ENCODE assay signal across 17 cellular contexts in the genomic region with DNA sequence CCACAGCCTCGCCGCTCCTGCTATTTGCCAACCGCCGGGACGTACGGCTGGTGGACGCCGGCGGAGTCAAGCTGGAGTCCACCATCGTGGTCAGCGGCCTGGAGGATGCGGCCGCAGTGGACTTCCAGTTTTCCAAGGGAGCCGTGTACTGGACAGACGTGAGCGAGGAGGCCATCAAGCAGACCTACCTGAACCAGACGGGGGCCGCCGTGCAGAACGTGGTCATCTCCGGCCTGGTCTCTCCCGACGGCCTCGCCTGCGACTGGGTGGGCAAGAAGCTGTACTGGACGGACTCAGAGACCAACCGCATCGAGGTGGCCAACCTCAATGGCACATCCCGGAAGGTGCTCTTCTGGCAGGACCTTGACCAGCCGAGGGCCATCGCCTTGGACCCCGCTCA. TPM values are rescaled to one million over a fixed set of nuclear protein-coding genes. Genes with fewer than 3 reads are reported as not detected.
A peak's percentile ranks its signal among the peaks of the same experiment; 100 is the strongest.
DNase-seq lines count a peak whose midpoint lies in the region; ATAC-seq, FAIRE-seq and TF ChIP-seq lines count a peak whose summit lies in the region.
"Had no signal": no experiment of that assay in that cellular context is flagged by ENCODE, and none has a peak within 500 bp of the region (broad histone marks: within the 10 kb centered on the region; RNA-seq: fewer than 3 reads in every experiment).

No MANE protein-coding gene starts in this region.

- CTCF ChIA-PET in HepG2 (lab: Yijun Ruan, JAX; ENCODE audit: low intra/inter-chr PET ratio, low total read pairs) (no interaction called here), H1 (lab: Charles Lee; ENCODE audit: partially characterized antibody) (interaction anchor here (2.3 kb wide), 1 partner anchor 22 kb away, joined by 7 read pairs; no protein-coding TSS in a partner anchor)

- H3K23me2 ChIP-seq in H1 (ENCODE audit: low read depth, low read length): peaks cover 6% of the 10 kb centered on the region; the same call in 1 of the 2 replicates

- H3K27ac ChIP-seq in HepG2 (ENCODE audit: extremely low read length, insufficient read depth, low read length) (no peak overlapping the region), right lobe of liver (no peak overlapping the region), H1 (ENCODE audit: low read depth, low read length) (no peak overlapping the region), osteoblast (ENCODE audit: low read depth, low read length) (no peak overlapping the region)
- H3K27ac ChIP-seq: 22Rv1, HL-60 had no signal

- POLR2A ChIA-PET in HepG2 (lab: Yijun Ruan, JAX) (no interaction called here), H1 (lab: Charles Lee; ENCODE audit: partially characterized antibody) (interaction anchor here (1.6 kb wide), 1 partner anchor 22 kb away, joined by 3 read pairs; no protein-coding TSS in a partner anchor)

- no peak overlapping the region for H3K23ac ChIP-seq in H1 (ENCODE audit: insufficient read length)

- peaks cover 9% of the 10 kb centered on the region for H3K79me1 ChIP-seq in H1 (ENCODE audit: low read depth, low read length)

- H4K5ac ChIP-seq in H1 (ENCODE audit: insufficient read length, low read depth, low read length): no peak overlapping the region

- H3K4me2 ChIP-seq in HepG2 (ENCODE audit: low read depth, low read length): no peak overlapping the region
- H3K4me2 ChIP-seq in H1 (ENCODE audit: insufficient read depth in 1 of 2, low read depth in 2 of 2, low read length in 2 of 2): no peak overlapping the region
- H3K4me2 ChIP-seq in osteoblast (ENCODE audit: insufficient read depth, low read length): no peak overlapping the region

- no peak overlapping the region for H3K18ac ChIP-seq in H1 (ENCODE audit: extremely low read depth, low read length)

- peak overlapping the region; percentile 58; the same call in 1 of the 2 replicates for H2BK5ac ChIP-seq in H1 (ENCODE audit: low read depth, low read length)

- no peak for TF ChIP-seq RAD21 in HepG2 (CRISPR knock-in tag; IDR thresholded peaks at IDR 0.05)
- TF ChIP-seq RAD21 in H1 (IDR thresholded peaks at IDR 0.05 in 1 of 2, conservative IDR thresholded peaks at IDR 0.05 in 1 of 2; ENCODE audit: low read depth in 2 of 2, low read length in 2 of 2): no peak

- no peak overlapping the region for H2AK5ac ChIP-seq in H1 (ENCODE audit: low read depth, low read length)

- intact Hi-C loops in HepG2 (cut with micrococcal nuclease; ENCODE audit: unreplicated experiment): no loop called here
- intact Hi-C loops in right lobe of liver (cut with DNase I): no loop called here

- H2AFZ ChIP-seq in HepG2 (ENCODE audit: low read length): no peak overlapping the region
- no peak overlapping the region for H2AFZ ChIP-seq in H1 (ENCODE audit: low read length)
- H2AFZ ChIP-seq in osteoblast (ENCODE audit: low read length): no peak overlapping the region

- TF ChIP-seq CTCF in HepG2 (CRISPR knock-in tag; IDR thresholded peaks at IDR 0.05): no peak
- TF ChIP-seq CTCF in right lobe of liver (IDR thresholded peaks at IDR 0.05): no peak
- no peak for TF ChIP-seq CTCF in H1 (IDR thresholded peaks at IDR 0.05; ENCODE audit: control extremely low read depth in 1 of 3, insufficient read depth in 1 of 3, low read depth in 1 of 3, low read length in 3 of 3)
- no peak for TF ChIP-seq CTCF in osteoblast (IDR thresholded peaks at IDR 0.05; ENCODE audit: extremely low read depth, low read depth, low read length)

- WGBS in HepG2 (ENCODE audit: low lambda C conversion rate): 96% methylated on average over 17 of the region's 32 CpGs
- no CpG with 5 or more reads among the region's 32 CpGs for WGBS in right lobe of liver (ENCODE audit: insufficient coverage, low coverage, low lambda C conversion rate, missing lambda C conversion rate)
- 95% methylated on average over 32 of the region's 32 CpGs; no CpG with 5 or more reads in 1 of the 2 experiments for WGBS in H1 (ENCODE audit: extremely low coverage in 1 of 2, insufficient coverage in 1 of 2, insufficient read length in 1 of 2, insufficient replicate concordance in 2 of 2, low coverage in 1 of 2, low lambda C conversion rate in 2 of 2, missing lambda C conversion rate in 1 of 2), 2 experiments

- no peak overlapping the region for H2BK120ac ChIP-seq in H1 (replicated peaks; ENCODE audit: low read depth, low read length)

- FAIRE-seq in HepG2 (lab: Jason Lieb, UNC) (no peak), H1 (lab: Jason Lieb, UNC) (no peak)
- FAIRE-seq: GM19239, H54 had no signal

- H2BK15ac ChIP-seq in H1 (ENCODE audit: low read length): no peak overlapping the region

- H4K20me1 ChIP-seq in HepG2 (ENCODE audit: insufficient read depth, low read length) (peaks cover 83% of the 10 kb centered on the region), H1 (replicated peaks in 1 of 2; ENCODE audit: control insufficient read depth in 1 of 2, insufficient read depth in 2 of 2, low read length in 2 of 2) (peaks cover 0 to 8% of the 10 kb centered on the region in 2 experiments), osteoblast (ENCODE audit: insufficient read depth, low read length) (peaks cover 4% of the 10 kb centered on the region)

- H2BK12ac ChIP-seq in H1 (ENCODE audit: low read depth, low read length): no peak overlapping the region

- H3K56ac ChIP-seq in H1 (replicated peaks; ENCODE audit: insufficient read length, low read depth, low read length): no peak overlapping the region

- no peak overlapping the region for H2BK20ac ChIP-seq in H1 (ENCODE audit: low read length)

- H3K79me2 ChIP-seq in HepG2 (ENCODE audit: insufficient read depth, low read length): peaks cover 86% of the 10 kb centered on the region
- peaks cover 0 to 40% of the 10 kb centered on the region in 2 experiments; a peak in 3 of 4 replicates for H3K79me2 ChIP-seq in H1 (ENCODE audit: control insufficient read depth in 1 of 2, insufficient read depth in 2 of 2, low read length in 2 of 2)
- H3K79me2 ChIP-seq in osteoblast (ENCODE audit: insufficient read depth, low read length): no peaks in the 10 kb centered on the region

- no peak for TF ChIP-seq POLR2A in HepG2 (IDR thresholded peaks at IDR 0.05; ENCODE audit: insufficient read depth in 1 of 2, low read depth in 2 of 2, low read length in 2 of 2)
- TF ChIP-seq POLR2A in right lobe of liver (IDR thresholded peaks at IDR 0.05): no peak
- TF ChIP-seq POLR2A in H1 (IDR thresholded peaks at IDR 0.05; ENCODE audit: control extremely low read depth in 1 of 2, low read depth in 2 of 2, low read length in 2 of 2): no peak

- in situ Hi-C loops in HepG2 (cut with HindIII; ENCODE audit: extremely low pct_ligation_motif_present, low pct_unique_long_range_greater_than_20kb): no loop called here

- no peak overlapping the region; the same call in 1 of the 2 replicates for H4K8ac ChIP-seq in H1 (ENCODE audit: extremely low read depth, insufficient read depth, low read length)

- DNase-seq in HepG2 (ENCODE audit: low spot score) (no peak), right lobe of liver (no peak), H1 (ENCODE audit: low read depth in 1 of 2, low spot score in 2 of 2) (no peak), osteoblast (ENCODE audit: insufficient read length, low spot score, missing footprints) (peak; percentile 36), HCEC 1CT (no peak), DMS 273 (lab: John Stamatoyannopoulos, UW; ENCODE audit: unreplicated experiment) (no peak)
- DNase-seq: C1 segment of cervical spinal cord; Calu3; CD4-positive, alpha-beta T cell; DMS79; KG1 had no signal

- H3K9ac ChIP-seq in HepG2 (ENCODE audit: insufficient read depth, low read depth, low read length) (no peak overlapping the region), H1 (replicated peaks in 1 of 4; ENCODE audit: extremely low read depth in 1 of 4, low read depth in 3 of 4, low read length in 3 of 4) (no peak overlapping the region)

- ATAC-seq in HepG2 (no peak), right lobe of liver (no peak), HG02759 (IDR thresholded peaks at IDR 0.05; ENCODE audit: unreplicated experiment) (no peak), HG02973 (IDR thresholded peaks at IDR 0.05; ENCODE audit: unreplicated experiment) (no peak)

- H3K14ac ChIP-seq in H1 (ENCODE audit: insufficient read length): no peak overlapping the region

- H3K4ac ChIP-seq in H1 (replicated peaks; ENCODE audit: insufficient read length, low read depth, low read length): no peak overlapping the region

- H3K4me3 ChIP-seq in HepG2 (replicated peaks in 1 of 3; ENCODE audit: insufficient read depth in 1 of 3, low read depth in 2 of 3, low read length in 3 of 3) (no peak overlapping the region), right lobe of liver (no peak overlapping the region), H1 (ENCODE audit: extremely low read depth in 1 of 4, insufficient read depth in 2 of 4, low read depth in 3 of 4, low read length in 4 of 4) (no peak overlapping the region), osteoblast (ENCODE audit: insufficient read depth, low read length) (no peak overlapping the region)

- H3K4me1 ChIP-seq in HepG2 (ENCODE audit: insufficient read depth, low read length) (peaks cover 49% of the 10 kb centered on the region), right lobe of liver (peaks cover 0 to 64% (median 28%) of the 10 kb centered on the region in 4 donors), H1 (replicated peaks in 1 of 4; ENCODE audit: control insufficient read depth in 3 of 4, insufficient read depth in 4 of 4, low read length in 3 of 4) (peaks cover 5 to 13% (median 9%) of the 10 kb centered on the region in 4 experiments), osteoblast (ENCODE audit: insufficient read depth, low read length) (peaks cover 4% of the 10 kb centered on the region)

- H3K9me3 ChIP-seq in HepG2 (ENCODE audit: low read length) (no peaks in the 10 kb centered on the region), right lobe of liver (no peaks in the 10 kb centered on the region), H1 (ENCODE audit: insufficient read depth in 2 of 2, low read depth in 1 of 2, low read length in 1 of 2) (no peaks in the 10 kb centered on the region; a peak in 1 of 4 replicates), osteoblast (ENCODE audit: low read depth, low read length) (no peaks in the 10 kb centered on the region)

- TF ChIP-seq EP300 in HepG2 (IDR thresholded peaks at IDR 0.05; ENCODE audit: low read depth in 2 of 2, low read length in 2 of 2) (no peak), HepG2 (CRISPR knock-in tag; IDR thresholded peaks at IDR 0.05; ENCODE audit: borderline replicate concordance) (no peak), H1 (IDR thresholded peaks at IDR 0.05; ENCODE audit: borderline replicate concordance in 1 of 2, low read depth in 2 of 2, low read length in 2 of 2) (no peak)

- H3K36me3 ChIP-seq in HepG2 (replicated peaks in 1 of 2; ENCODE audit: control insufficient read depth in 1 of 2, insufficient read depth in 2 of 2, low read length in 2 of 2) (peaks cover 38 to 50% of the 10 kb centered on the region in 2 experiments; a peak in 4 of 5 replicates), right lobe of liver (no peaks in the 10 kb centered on the region), H1 (ENCODE audit: control insufficient read depth in 2 of 4, insufficient read depth in 4 of 4, low read length in 3 of 4) (0 out of 8 replicates have a peak, but pooled peaks cover 0 to 4% (median 0%) of the 10 kb centered on the region in 4 experiments), osteoblast (ENCODE audit: insufficient read depth, low read length) (no peaks in the 10 kb centered on the region)

- BruUV-seq in HepG2 (replicated peaks; lab: Mats Ljungman, UMichigan): no TSS peak

- H4K91ac ChIP-seq in H1 (replicated peaks; ENCODE audit: insufficient read length, low read length): no peak overlapping the region

- H3K27me3 ChIP-seq in HepG2 (ENCODE audit: control insufficient read depth in 1 of 2, insufficient read depth in 2 of 2, low read length in 2 of 2) (no peaks in the 10 kb centered on the region; a peak in 1 of 5 replicates), right lobe of liver (no peaks in the 10 kb centered on the region), H1 (replicated peaks in 1 of 4; ENCODE audit: control insufficient read depth in 3 of 4, extremely low read depth in 1 of 4, insufficient read depth in 3 of 4, low read length in 3 of 4) (no peaks in the 10 kb centered on the region), osteoblast (ENCODE audit: insufficient read depth, low read length) (no peaks in the 10 kb centered on the region)

RNA-seq across cellular contexts. Expression of a gene that starts 35.5 kb away (rescaled TPM):
- total RNA-seq in HepG2 (2016; rRNA removed; fragmentation: Illumina TruSeq; extraction: Trizol) (23.6 and 40.4 TPM in 2 replicates), right lobe of liver (100 to 1,000 TPM in 2 of 6 experiments, 10 to 100 TPM in 4; 74.4 to 120 (median 88.2) TPM), osteoblast (16.3 and 18.6 TPM in 2 replicates)
- total RNA-seq in HepG2 (2016; cell fraction: cytosol; rRNA removed; fragmentation: Illumina TruSeq; extraction: Trizol; ENCODE audit: low read depth): 19.7 and 22.6 TPM in 2 replicates
- total RNA-seq in HepG2 (2016; cell fraction: insoluble cytoplasmic fraction; rRNA removed; fragmentation: Illumina TruSeq; extraction: Trizol): 17.6 and 41.1 TPM in 2 replicates
- total RNA-seq in HepG2 (2016; cell fraction: membrane; rRNA removed; fragmentation: Illumina TruSeq; extraction: Trizol): 27.9 and 29.7 TPM in 2 replicates
- total RNA-seq in HepG2 (2016; cell fraction: nucleus; rRNA removed; fragmentation: Illumina TruSeq; extraction: Trizol): 50.9 and 60.6 TPM in 2 replicates
- polyA plus RNA-seq in HepG2 (2011; rRNA removed) (64.0 and 83.4 TPM in 2 replicates), H1 (2011; rRNA removed) (19.0 and 31.5 TPM in 2 replicates)
- polyA plus RNA-seq in HepG2 (2011; cell fraction: cytosol; rRNA removed): 37.9 and 59.3 TPM in 2 replicates
- 131 and 158 TPM in 2 replicates for polyA plus RNA-seq in HepG2 (2011; cell fraction: nucleus; rRNA removed)
- polyA plus RNA-seq in HepG2 (2012): 80.7 and 119 TPM in 2 replicates
- 10.8 and 12.1 TPM in 2 replicates for polyA plus RNA-seq in HepG2 (2016; cell fraction: cytosol; fragmentation: Illumina TruSeq; extraction: Trizol; ENCODE audit: low read depth)
- 25.6 and 36.8 TPM in 2 replicates for polyA plus RNA-seq in HepG2 (2016; cell fraction: insoluble cytoplasmic fraction; fragmentation: Illumina TruSeq; extraction: Trizol; ENCODE audit: low read depth)
- 20.7 and 25.9 TPM in 2 replicates for polyA plus RNA-seq in HepG2 (2016; cell fraction: membrane; fragmentation: Illumina TruSeq; extraction: Trizol; ENCODE audit: low read depth)
- polyA plus RNA-seq in HepG2 (2016; cell fraction: nucleus; fragmentation: Illumina TruSeq; extraction: Trizol; ENCODE audit: insufficient read depth, low read depth): 130 and 133 TPM in 2 replicates
- polyA minus RNA-seq in HepG2 (2011; rRNA and poly(A)+ RNA removed; ENCODE audit: low replicate concordance): 49.7 and 219 TPM in 2 replicates
- polyA minus RNA-seq in HepG2 (2011; cell fraction: cytosol; rRNA and poly(A)+ RNA removed): 75.4 and 75.5 TPM in 2 replicates
- polyA minus RNA-seq in HepG2 (2011; cell fraction: nucleus; rRNA and poly(A)+ RNA removed): 58.3 and 59.0 TPM in 2 replicates
- 35.4 and 38.9 TPM in 2 replicates for total RNA-seq in H1 (2021; fragmentation: NEBNext Ultra II Directional; extraction: Animal tissue kit (Norgen Biotek cat#: 25700))
- polyA plus RNA-seq in H1 (2011; cell fraction: cytosol; rRNA removed): 13.8 TPM
- polyA plus RNA-seq in H1 (2011; cell fraction: nucleus; rRNA removed): 38.9 TPM
- polyA plus RNA-seq in H1 (2012, experiment 1 of 2): 17.8 to 35.8 TPM (median 32.9 TPM) in 4 replicates
- polyA plus RNA-seq in H1 (2012, experiment 2 of 2): 29.9 TPM
- 62.7 TPM for polyA plus RNA-seq in H1 (2013, experiment 1 of 2)
- 63.2 TPM for polyA plus RNA-seq in H1 (2013, experiment 2 of 2)
- 22.5 and 24.7 TPM in 2 replicates for polyA minus RNA-seq in H1 (2011; rRNA and poly(A)+ RNA removed)
- polyA minus RNA-seq in H1 (2011; cell fraction: cytosol; rRNA and poly(A)+ RNA removed): 27.4 TPM
- polyA minus RNA-seq in H1 (2011; cell fraction: nucleus; rRNA and poly(A)+ RNA removed): 23.6 TPM
